ENCODE assay signal across 19 cellular contexts in the genomic region with DNA sequence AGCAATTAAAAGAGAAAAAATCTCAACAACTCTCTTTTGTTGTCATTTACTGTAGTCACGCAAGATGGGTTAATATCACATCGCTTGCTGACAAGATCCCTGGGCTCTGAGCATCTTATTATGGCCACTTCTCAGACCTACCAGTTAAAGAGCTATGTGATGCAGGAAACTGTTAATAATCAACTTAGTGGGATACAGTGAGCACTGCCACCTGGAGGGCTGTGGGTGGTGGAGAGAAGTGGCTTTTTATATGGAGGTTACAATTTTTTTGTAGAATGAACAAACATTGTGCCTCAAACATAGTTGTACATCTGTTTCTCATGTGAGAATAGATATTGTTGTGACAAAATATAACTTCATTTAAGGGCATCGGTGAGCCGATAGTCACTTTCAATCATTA.
DNase-seq lines count a peak whose midpoint lies in the region; ATAC-seq and TF ChIP-seq lines count a peak whose summit lies in the region.
"Had no signal": no experiment of that assay in that cellular context is flagged by ENCODE, and none has a peak within 500 bp of the region (broad histone marks: within the 10 kb centered on the region; RNA-seq: fewer than 3 reads in every experiment).

No MANE protein-coding gene starts in this region.

- H3K27ac Mint-ChIP-seq in activated T-helper 17 cell treated with anti-CD3 and anti-CD28 coated beads, Interleukin-2, amount 50 U/mL, for 72 hours, result no peak overlapping the region
- H3K27ac Mint-ChIP-seq: B cell, memory B cell, neural progenitor cell had no signal

- H3K4me3 ChIP-seq in fibroblast of villous mesenchyme (ENCODE audit: low read depth, low read length), result no peak overlapping the region
- H3K4me3 ChIP-seq: gastrocnemius medialis, neural progenitor cell, right atrium auricular region had no signal

- peaks cover 8% of the 10 kb centered on the region for H3K9me3 Mint-ChIP-seq in activated T-helper 17 cell treated with anti-CD3 and anti-CD28 coated beads, Interleukin-2, amount 50 U/mL, for 72 hours
- H3K9me3 Mint-ChIP-seq: brain, neural progenitor cell had no signal

- DNase-seq in DMS53 (lab: John Stamatoyannopoulos, UW), result peak; percentile 83
- no peak for DNase-seq in fibroblast of villous mesenchyme (ENCODE audit: low read depth)
- DNase-seq in SHP77 treated with DMSO at 0.1 percent for 48 hours (lab: John Stamatoyannopoulos, UW), result no peak
- no peak for DNase-seq in COLO668 (lab: John Stamatoyannopoulos, UW; ENCODE audit: unreplicated experiment)
- no peak for DNase-seq in HEK293T (ENCODE audit: extremely low spot score)
- DNase-seq: activated gamma-delta T cell treated with Interleukin-2 at 50 U/mL for 16 hours; DMS79; effector CD8-positive, alpha-beta T cell; gastrocnemius medialis; NCI-H526 treated with DMSO at 0.1 percent for 48 hours; T-helper 1 cell had no signal

- no peaks in the 10 kb centered on the region for H3K4me1 Mint-ChIP-seq in activated T-helper 17 cell treated with anti-CD3 and anti-CD28 coated beads, Interleukin-2, amount 50 U/mL, for 72 hours
- H3K4me1 Mint-ChIP-seq: B cell, memory B cell had no signal

- H3K4me3 Mint-ChIP-seq in activated T-helper 17 cell treated with anti-CD3 and anti-CD28 coated beads, Interleukin-2, amount 50 U/mL, for 72 hours, result no peak overlapping the region
- H3K4me3 Mint-ChIP-seq: B cell, brain, memory B cell, neural progenitor cell had no signal

- no peaks in the 10 kb centered on the region for H3K36me3 Mint-ChIP-seq in activated T-helper 17 cell treated with anti-CD3 and anti-CD28 coated beads, Interleukin-2, amount 50 U/mL, for 72 hours (ENCODE audit: low read depth)
- H3K36me3 Mint-ChIP-seq: brain, memory B cell, neural progenitor cell had no signal

- ATAC-seq in SK-N-SH treated with all-trans-retinoic acid at 6 μM for 48 hours, result 0 out of 3 replicates have a peak, but pooled peaks have one; percentile 27
- ATAC-seq in activated T-helper 17 cell treated with anti-CD3 and anti-CD28 coated beads, Interleukin-2, amount 50 U/mL, for 72 hours (replicated peaks), result no peak
- ATAC-seq: gastrocnemius medialis had no signal

- no peak overlapping the region for H3K27ac ChIP-seq in 22Rv1
- H3K27ac ChIP-seq: gastrocnemius medialis, neural progenitor cell, right atrium auricular region had no signal

- H3K27me3 Mint-ChIP-seq in activated T-helper 17 cell treated with anti-CD3 and anti-CD28 coated beads, Interleukin-2, amount 50 U/mL, for 72 hours, result peaks cover 9% of the 10 kb centered on the region
- H3K27me3 Mint-ChIP-seq: B cell had no signal

- peak; percentile 24 for TF ChIP-seq CTCF in 22Rv1 (IDR thresholded peaks at IDR 0.05)
- TF ChIP-seq CTCF in fibroblast of villous mesenchyme (IDR thresholded peaks at IDR 0.05; ENCODE audit: insufficient read depth, low read depth, low read length), result peak; percentile 16

- CTCF ChIA-PET in HEK293T (lab: Yijun Ruan, JAX), result no interaction called here

- POLR2A ChIA-PET in HEK293T (lab: Yijun Ruan, JAX), result no interaction called here

TF ChIP-seq in SK-N-SH treated with all-trans-retinoic acid at 6 μM for 48 hours, 23 proteins besides CTCF, POLR2A, EP300 and RAD21:
- TF ChIP-seq BACH2 (CRISPR knock-in tag; IDR thresholded peaks at IDR 0.05; ENCODE audit: borderline replicate concordance) (no peak), ZFP30 (CRISPR knock-in tag; IDR thresholded peaks at IDR 0.05) (no peak), ISL1 (CRISPR knock-in tag; IDR thresholded peaks at IDR 0.05) (no peak), SNAI2 (CRISPR knock-in tag; IDR thresholded peaks at IDR 0.05) (no peak), PATZ1 (CRISPR knock-in tag; IDR thresholded peaks at IDR 0.05; ENCODE audit: borderline replicate concordance) (no peak), CSDC2 (CRISPR knock-in tag; IDR thresholded peaks at IDR 0.05) (no peak), RARB (CRISPR knock-in tag; IDR thresholded peaks at IDR 0.05) (no peak), ZNF565 (CRISPR knock-in tag; conservative IDR thresholded peaks at IDR 0.05; ENCODE audit: low read depth) (no peak), ZC3H10 (CRISPR knock-in tag; IDR thresholded peaks at IDR 0.05) (no peak), TOX (CRISPR knock-in tag; IDR thresholded peaks at IDR 0.05; ENCODE audit: borderline replicate concordance) (no peak), TCF4 (CRISPR knock-in tag; IDR thresholded peaks at IDR 0.05; ENCODE audit: borderline replicate concordance) (no peak)
- TF ChIP-seq, protein P1, sequence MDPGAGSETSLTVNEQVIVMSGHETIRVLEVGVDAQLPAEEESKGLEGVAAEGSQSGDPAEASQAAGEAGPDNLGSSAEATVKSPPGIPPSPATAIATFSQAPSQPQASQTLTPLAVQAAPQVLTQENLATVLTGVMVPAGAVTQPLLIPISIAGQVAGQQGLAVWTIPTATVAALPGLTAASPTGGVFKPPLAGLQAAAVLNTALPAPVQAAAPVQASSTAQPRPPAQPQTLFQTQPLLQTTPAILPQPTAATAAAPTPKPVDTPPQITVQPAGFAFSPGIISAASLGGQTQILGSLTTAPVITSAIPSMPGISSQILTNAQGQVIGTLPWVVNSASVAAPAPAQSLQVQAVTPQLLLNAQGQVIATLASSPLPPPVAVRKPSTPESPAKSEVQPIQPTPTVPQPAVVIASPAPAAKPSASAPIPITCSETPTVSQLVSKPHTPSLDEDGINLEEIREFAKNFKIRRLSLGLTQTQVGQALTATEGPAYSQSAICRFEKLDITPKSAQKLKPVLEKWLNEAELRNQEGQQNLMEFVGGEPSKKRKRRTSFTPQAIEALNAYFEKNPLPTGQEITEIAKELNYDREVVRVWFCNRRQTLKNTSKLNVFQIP (CRISPR knock-in tag; IDR thresholded peaks at IDR 0.05; ENCODE audit: borderline replicate concordance, low read depth), result no peak

TF ChIP-seq in HEK293T, 16 proteins besides CTCF, POLR2A, EP300 and RAD21:
- TF ChIP-seq NFRKB (IDR thresholded peaks at IDR 0.05) (no peak), ARNT (IDR thresholded peaks at IDR 0.05) (no peak), TARDBP (IDR thresholded peaks at IDR 0.05) (no peak), L3MBTL2 (conservative IDR thresholded peaks at IDR 0.05) (no peak), SP1 (IDR thresholded peaks at IDR 0.05) (no peak), CTBP1 (IDR thresholded peaks at IDR 0.05; ENCODE audit: borderline replicate concordance) (no peak), ZNF384 (IDR thresholded peaks at IDR 0.05) (no peak), FOXM1 (IDR thresholded peaks at IDR 0.05; ENCODE audit: borderline replicate concordance) (no peak), BHLHE40 (IDR thresholded peaks at IDR 0.05; ENCODE audit: borderline replicate concordance) (no peak), HDGF (IDR thresholded peaks at IDR 0.05; ENCODE audit: borderline replicate concordance) (no peak), LEF1 (IDR thresholded peaks at IDR 0.05; ENCODE audit: borderline replicate concordance) (no peak), PKNOX1 (IDR thresholded peaks at IDR 0.05) (no peak), FOXA1 (IDR thresholded peaks at IDR 0.05) (no peak)
